ENCODE assay signal across 8 cellular contexts in genomic region chrX:149504915-149505651, GRCh38. TPM values are rescaled to one million over a fixed set of nuclear protein-coding genes. Genes with fewer than 3 reads are reported as not detected.
A peak's percentile ranks its signal among the peaks of the same experiment; 100 is the strongest.
DNase-seq lines count a peak whose midpoint lies in the region; ATAC-seq and TF ChIP-seq lines count a peak whose summit lies in the region.

IDS (minus strand) TSS chrX:149505306; CDS start chrX:149505137, 169 bp downstream.

- peak within 1 kb of the TSS; percentile 84 for H3K27ac ChIP-seq in osteoblast (ENCODE audit: low read depth, low read length)
- peak within 1 kb of the TSS; percentile 79 to 85 for H3K27ac ChIP-seq in testis

- H3K36me3 ChIP-seq in osteoblast (ENCODE audit: insufficient read depth, low read length) (peaks cover 28% of the 10 kb centered on the region), testis (ENCODE audit: low read depth, missing control alignments) (no peaks in the 10 kb centered on the region)

- H3K27me3 ChIP-seq in osteoblast (ENCODE audit: insufficient read depth, low read length) (peaks cover 20% of the 10 kb centered on the region), testis (no peaks in the 10 kb centered on the region)

- H2AFZ ChIP-seq in osteoblast (ENCODE audit: low read length), result peak within 1 kb of the TSS; percentile 74

- H3K4me3 ChIP-seq in osteoblast (ENCODE audit: insufficient read depth, low read length), result peak within 1 kb of the TSS; percentile 80
- peak within 1 kb of the TSS; percentile 53 to 66 for H3K4me3 ChIP-seq in testis

- peak within 1 kb of the TSS; percentile 93 for H3K4me3 Mint-ChIP-seq in activated naive CD8-positive, alpha-beta T cell

- DNase-seq in GM10248 (ENCODE audit: extremely low spot score), result peak; percentile 83
- peak; percentile 87 for DNase-seq in NCI-H1092 (lab: John Stamatoyannopoulos, UW)
- DNase-seq in SKM-1 (lab: John Stamatoyannopoulos, UW; ENCODE audit: unreplicated experiment), result peak; percentile 45
- peak; percentile 82 for DNase-seq in glomerular visceral epithelial cell (ENCODE audit: extremely low spot score)
- peak; percentile 91 for DNase-seq in osteoblast (ENCODE audit: insufficient read length, low spot score, missing footprints)
- peak; percentile 92 for DNase-seq in testis

- intact Hi-C loops in testis (cut with DNase I; ENCODE audit: low total_unique reads), result no loop called here

- TF ChIP-seq CTCF in GM10248 (IDR thresholded peaks at IDR 0.05; ENCODE audit: control extremely low read depth, extremely low read depth, low read depth, missing control alignments), result no peak
- no peak for TF ChIP-seq CTCF in osteoblast (IDR thresholded peaks at IDR 0.05; ENCODE audit: extremely low read depth, low read depth, low read length)
- TF ChIP-seq CTCF in testis (IDR thresholded peaks at IDR 0.05), result no peak

- CTCF ChIA-PET in GM10248 (lab: Yijun Ruan, JAX), result interaction anchor here (1.0 to 1.4 kb wide), 2 partner anchors 10 to 17 kb away, joined by 3 to 5 read pairs; no protein-coding TSS in a partner anchor

- no peaks in the 10 kb centered on the region for H3K9me3 Mint-ChIP-seq in activated naive CD8-positive, alpha-beta T cell (ENCODE audit: low read depth)

- POLR2A ChIA-PET in GM10248 (lab: Yijun Ruan, JAX), result interaction anchor here (1.1 to 2.6 kb wide), 2 partner anchors 18 to 35 kb away, joined by 5 to 17 read pairs; partner anchors contain the start of gene EOLA1

- no peaks in the 10 kb centered on the region for H3K36me3 Mint-ChIP-seq in activated naive CD8-positive, alpha-beta T cell

- H3K79me2 ChIP-seq in osteoblast (ENCODE audit: insufficient read depth, low read length), result peaks cover 25% of the 10 kb centered on the region

- H3K27ac Mint-ChIP-seq in activated naive CD8-positive, alpha-beta T cell, result peak within 1 kb of the TSS; percentile 85

- peak within 1 kb of the TSS; percentile 91 for H3K4me2 ChIP-seq in osteoblast (ENCODE audit: insufficient read depth, low read length)

- H3K4me1 Mint-ChIP-seq in activated naive CD8-positive, alpha-beta T cell (ENCODE audit: low read depth), result peaks cover 28% of the 10 kb centered on the region

- no peaks in the 10 kb centered on the region for H4K20me1 ChIP-seq in osteoblast (ENCODE audit: insufficient read depth, low read length)

- H3K27me3 Mint-ChIP-seq in activated naive CD8-positive, alpha-beta T cell, result no peaks in the 10 kb centered on the region

- H3K9me3 ChIP-seq in osteoblast (ENCODE audit: low read depth, low read length) (no peaks in the 10 kb centered on the region), testis (no peaks in the 10 kb centered on the region)

- peak; percentile 51 for TF ChIP-seq POLR2A in testis (IDR thresholded peaks at IDR 0.05)

- ATAC-seq in HG02588 (IDR thresholded peaks at IDR 0.05; ENCODE audit: unreplicated experiment), result peak; percentile 71

- 1% methylated on average over 13 to 16 of the region's 54 CpGs for WGBS in testis, 2 donors

- H3K4me1 ChIP-seq in osteoblast (ENCODE audit: insufficient read depth, low read length), result peaks cover 7% of the 10 kb centered on the region
- H3K4me1 ChIP-seq in testis, result no peaks in the 10 kb centered on the region

RNA-seq across cellular contexts. Expression of gene IDS, which starts in this region (rescaled TPM):
- total RNA-seq in osteoblast (48.9 and 50.4 TPM in 2 replicates), testis (10 to 100 TPM; 30.2 to 38.4 TPM)
- 25.3 TPM for polyA plus RNA-seq in testis (ENCODE audit: insufficient read depth, low read depth, low replicate concordance)

Comparison
In these comparisons a context has a peak if more than half of its experiments do, and no peak if none do; other contexts are left out.
1. Peak in every context shown above with its lines: DNase-seq, ATAC-seq, H3K4me3 ChIP-seq and H3K27ac ChIP-seq.